In genomic region chr14:90968025-90968424, GRCh38 we compare ENCODE assay signal across 16 cellular contexts.
DNase-seq lines count a peak whose midpoint lies in the region; ATAC-seq, FAIRE-seq and TF ChIP-seq lines count a peak whose summit lies in the region.
"Had no signal": no experiment of that assay in that cellular context is flagged by ENCODE, and none has a peak within 500 bp of the region (broad histone marks: within the 10 kb centered on the region; RNA-seq: fewer than 3 reads in every experiment).

No MANE protein-coding gene starts in this region.

- no peak for TF ChIP-seq CTCF in astrocyte (IDR thresholded peaks at IDR 0.05; ENCODE audit: insufficient read depth, low read depth, low read length)

- H4K12ac ChIP-seq in trophoblast cell (ENCODE audit: low read depth, low read length), result no peak overlapping the region

- H3K4me2 ChIP-seq in astrocyte (ENCODE audit: low read length) (no peak overlapping the region), trophoblast cell (ENCODE audit: low read length) (no peak overlapping the region)

- H3K4me3 ChIP-seq in astrocyte (ENCODE audit: insufficient read depth, low read depth, low read length) (no peak overlapping the region), trophoblast cell (ENCODE audit: low read depth, low read length) (no peak overlapping the region)
- H3K4me3 ChIP-seq: gastrocnemius medialis had no signal

- no peak for FAIRE-seq in astrocyte (lab: Jason Lieb, UNC)

- peaks cover 3% of the 10 kb centered on the region for H3K9me3 ChIP-seq in astrocyte (ENCODE audit: insufficient read depth, low read depth, low read length)
- no peaks in the 10 kb centered on the region for H3K9me3 ChIP-seq in trophoblast cell (ENCODE audit: insufficient read depth, low read depth, low read length)
- H3K9me3 ChIP-seq: gastrocnemius medialis had no signal

- H3K27ac Mint-ChIP-seq in activated naive CD4-positive, alpha-beta T cell treated with anti-CD3 and anti-CD28 coated beads, Interleukin-2, amount 50 U/mL, for 24 hours, result peak overlapping the region; percentile 48
- peak overlapping the region in 1 of 2 donors; percentile 22 for H3K27ac Mint-ChIP-seq in activated naive CD4-positive, alpha-beta T cell treated with anti-CD3 and anti-CD28 coated beads, Interleukin-2, amount 50 U/mL, for 72 hours
- H3K27ac Mint-ChIP-seq in astrocyte (ENCODE audit: unreplicated experiment), result no peak overlapping the region
- H3K27ac Mint-ChIP-seq in stimulated activated memory B cell treated with anti-CD40 and anti-IgM and Interleukin-4, amounts not matched to agents 10 μg/mL and 1 μg/mL and 100 μg/mL, for 72 hours, result no peak overlapping the region

- no peak overlapping the region for H3K18ac ChIP-seq in trophoblast cell (ENCODE audit: low read length)

- H3K9ac ChIP-seq in astrocyte (ENCODE audit: low read length), result no peak overlapping the region
- no peak overlapping the region for H3K9ac ChIP-seq in trophoblast cell (ENCODE audit: low read length)

- H2BK120ac ChIP-seq in trophoblast cell (ENCODE audit: insufficient read depth, low read length, poor library complexity), result no peak overlapping the region

- no peak overlapping the region for H3K27ac ChIP-seq in astrocyte (ENCODE audit: low read depth, low read length)
- H3K27ac ChIP-seq in trophoblast cell (ENCODE audit: low read depth, low read length), result no peak overlapping the region
- H3K27ac ChIP-seq: gastrocnemius medialis had no signal

- H4K20me1 ChIP-seq in astrocyte (ENCODE audit: insufficient read depth, low read length), result no peaks in the 10 kb centered on the region

- H3K23ac ChIP-seq in trophoblast cell (ENCODE audit: low read length), result no peak overlapping the region

- no CpG with 5 or more reads among the region's 2 CpGs for WGBS in trophoblast cell (ENCODE audit: extremely low coverage, insufficient coverage, insufficient read length)

- H2AK5ac ChIP-seq in trophoblast cell (ENCODE audit: low read length), result no peak overlapping the region

- H3K79me2 ChIP-seq in astrocyte (ENCODE audit: insufficient read depth, low read length) (no peaks in the 10 kb centered on the region), trophoblast cell (ENCODE audit: control insufficient read depth, insufficient read depth, low read length, poor library complexity) (no peaks in the 10 kb centered on the region)

- H3K14ac ChIP-seq in trophoblast cell (ENCODE audit: low read length), result no peak overlapping the region

- no peak overlapping the region for H2BK12ac ChIP-seq in trophoblast cell (ENCODE audit: low read length)

- no peak overlapping the region for H3K4ac ChIP-seq in trophoblast cell (ENCODE audit: low read depth, low read length)

- H3K79me1 ChIP-seq in trophoblast cell (ENCODE audit: low read length), result no peaks in the 10 kb centered on the region

- H2AFZ ChIP-seq in astrocyte (ENCODE audit: low read depth, low read length) (no peak overlapping the region), trophoblast cell (ENCODE audit: insufficient read depth, low read length, poor library complexity) (no peak overlapping the region)

- no peak overlapping the region for H3K4me3 Mint-ChIP-seq in activated naive CD4-positive, alpha-beta T cell treated with anti-CD3 and anti-CD28 coated beads, Interleukin-2, amount 50 U/mL, for 24 hours
- H3K4me3 Mint-ChIP-seq in astrocyte (ENCODE audit: unreplicated experiment), result no peak overlapping the region
- H3K4me3 Mint-ChIP-seq in stimulated activated memory B cell treated with anti-CD40 and anti-IgM and Interleukin-4, amounts not matched to agents 10 μg/mL and 1 μg/mL and 100 μg/mL, for 72 hours, result no peak overlapping the region
- H3K4me3 Mint-ChIP-seq: central memory CD8-positive, alpha-beta T cell; naive thymus-derived CD8-positive, alpha-beta T cell had no signal

- DNase-seq in activated naive CD4-positive, alpha-beta T cell treated with anti-CD3 and anti-CD28 coated beads, Interleukin-2, amount 50 U/mL, for 72 hours (ENCODE audit: low spot score in 2 of 2), result no peak
- DNase-seq in MV-4-11 (lab: John Stamatoyannopoulos, UW) (peak; percentile 81), astrocyte (ENCODE audit: low read depth) (peak; percentile 3), trophoblast cell (peak; percentile 68)
- no peak for DNase-seq in stimulated activated naive CD4-positive, alpha-beta T cell (lab: John Stamatoyannopoulos, UW)
- DNase-seq: activated CD4-positive, CD25-positive, alpha-beta regulatory T cell; Calu3; gastrocnemius medialis; naive thymus-derived CD8-positive, alpha-beta T cell; NCI-H187 treated with DMSO at 0.1 percent for 48 hours; NCI-H526; T-helper 1 cell had no signal

- H3K27me3 Mint-ChIP-seq in activated naive CD4-positive, alpha-beta T cell treated with anti-CD3 and anti-CD28 coated beads, Interleukin-2, amount 50 U/mL, for 24 hours, result no peaks in the 10 kb centered on the region
- H3K27me3 Mint-ChIP-seq in astrocyte (ENCODE audit: low read depth, unreplicated experiment), result no peaks in the 10 kb centered on the region
- H3K27me3 Mint-ChIP-seq in stimulated activated memory B cell treated with anti-CD40 and anti-IgM and Interleukin-4, amounts not matched to agents 10 μg/mL and 1 μg/mL and 100 μg/mL, for 72 hours, result no peaks in the 10 kb centered on the region
- H3K27me3 Mint-ChIP-seq: central memory CD8-positive, alpha-beta T cell; naive thymus-derived CD8-positive, alpha-beta T cell had no signal

- no peak overlapping the region for H4K8ac ChIP-seq in trophoblast cell (ENCODE audit: low read depth, low read length)

- peaks cover 5% of the 10 kb centered on the region for H3K9me3 Mint-ChIP-seq in activated naive CD4-positive, alpha-beta T cell treated with anti-CD3 and anti-CD28 coated beads, Interleukin-2, amount 50 U/mL, for 24 hours
- H3K9me3 Mint-ChIP-seq in activated naive CD4-positive, alpha-beta T cell treated with anti-CD3 and anti-CD28 coated beads, Interleukin-2, amount 50 U/mL, for 72 hours, result peaks cover 0 to 11% of the 10 kb centered on the region in 2 donors
- peaks cover 6% of the 10 kb centered on the region for H3K9me3 Mint-ChIP-seq in astrocyte (ENCODE audit: unreplicated experiment)
- no peaks in the 10 kb centered on the region for H3K9me3 Mint-ChIP-seq in stimulated activated memory B cell treated with anti-CD40 and anti-IgM and Interleukin-4, amounts not matched to agents 10 μg/mL and 1 μg/mL and 100 μg/mL, for 72 hours
- H3K9me3 Mint-ChIP-seq: central memory CD8-positive, alpha-beta T cell; naive thymus-derived CD8-positive, alpha-beta T cell had no signal

- H3K36me3 Mint-ChIP-seq in activated naive CD4-positive, alpha-beta T cell treated with anti-CD3 and anti-CD28 coated beads, Interleukin-2, amount 50 U/mL, for 24 hours, result peaks cover 29% of the 10 kb centered on the region
- H3K36me3 Mint-ChIP-seq in activated naive CD4-positive, alpha-beta T cell treated with anti-CD3 and anti-CD28 coated beads, Interleukin-2, amount 50 U/mL, for 72 hours, result peaks cover 0 to 38% of the 10 kb centered on the region in 2 donors
- peaks cover 4% of the 10 kb centered on the region for H3K36me3 Mint-ChIP-seq in astrocyte (ENCODE audit: low read depth, unreplicated experiment)
- peaks cover 24% of the 10 kb centered on the region for H3K36me3 Mint-ChIP-seq in stimulated activated memory B cell treated with anti-CD40 and anti-IgM and Interleukin-4, amounts not matched to agents 10 μg/mL and 1 μg/mL and 100 μg/mL, for 72 hours

- H3K36me3 ChIP-seq in astrocyte (ENCODE audit: insufficient read depth, low read length) (no peaks in the 10 kb centered on the region), trophoblast cell (ENCODE audit: control insufficient read depth in 1 of 2, insufficient read depth in 2 of 2, low read length in 2 of 2) (no peaks in the 10 kb centered on the region)
- H3K36me3 ChIP-seq: gastrocnemius medialis had no signal

- H3K4me1 Mint-ChIP-seq in activated naive CD4-positive, alpha-beta T cell treated with anti-CD3 and anti-CD28 coated beads, Interleukin-2, amount 50 U/mL, for 24 hours, result peaks cover 41% of the 10 kb centered on the region
- H3K4me1 Mint-ChIP-seq in astrocyte (ENCODE audit: low read depth, unreplicated experiment), result no peaks in the 10 kb centered on the region
- peaks cover 16% of the 10 kb centered on the region for H3K4me1 Mint-ChIP-seq in stimulated activated memory B cell treated with anti-CD40 and anti-IgM and Interleukin-4, amounts not matched to agents 10 μg/mL and 1 μg/mL and 100 μg/mL, for 72 hours

- H2BK5ac ChIP-seq in trophoblast cell (ENCODE audit: low read depth, low read length, poor library complexity), result no peak overlapping the region

- H3K27me3 ChIP-seq in astrocyte (ENCODE audit: insufficient read depth, low read length) (peaks cover 2% of the 10 kb centered on the region), trophoblast cell (ENCODE audit: insufficient read depth, low read length) (no peaks in the 10 kb centered on the region)
- H3K27me3 ChIP-seq: gastrocnemius medialis had no signal

- no peak for ATAC-seq in activated naive CD4-positive, alpha-beta T cell treated with anti-CD3 and anti-CD28 coated beads, Interleukin-2, amount 50 U/mL, for 72 hours
- no peak for ATAC-seq in stimulated activated memory B cell treated with anti-CD40 and anti-IgM and Interleukin-4, amounts not matched to agents 10 μg/mL and 1 μg/mL and 100 μg/mL, for 72 hours
- ATAC-seq in HG03135 (IDR thresholded peaks at IDR 0.05; ENCODE audit: unreplicated experiment), result no peak
- ATAC-seq: gastrocnemius medialis; naive thymus-derived CD8-positive, alpha-beta T cell had no signal

- no peak overlapping the region for H4K91ac ChIP-seq in trophoblast cell (ENCODE audit: low read depth, low read length)

- no peaks in the 10 kb centered on the region for H3K4me1 ChIP-seq in astrocyte (ENCODE audit: insufficient read depth, low read length)
- H3K4me1 ChIP-seq in trophoblast cell (ENCODE audit: control insufficient read depth in 1 of 2, insufficient read depth in 2 of 2, low read length in 2 of 2), result no peaks in the 10 kb centered on the region
- H3K4me1 ChIP-seq: gastrocnemius medialis had no signal

Comparison
In these comparisons a context has a peak if more than half of its experiments do, and no peak if none do; other contexts are left out.
1. DNase-seq: peak in MV-4-11 (single experiment), astrocyte (single experiment) and trophoblast cell (2 of 2); none in activated naive CD4-positive, alpha-beta T cell treated with anti-CD3 and anti-CD28 coated beads, Interleukin-2, amount 50 U/mL, for 72 hours (0 of 2) and stimulated activated naive CD4-positive, alpha-beta T cell (0 of 6).